In the genomic region with DNA sequence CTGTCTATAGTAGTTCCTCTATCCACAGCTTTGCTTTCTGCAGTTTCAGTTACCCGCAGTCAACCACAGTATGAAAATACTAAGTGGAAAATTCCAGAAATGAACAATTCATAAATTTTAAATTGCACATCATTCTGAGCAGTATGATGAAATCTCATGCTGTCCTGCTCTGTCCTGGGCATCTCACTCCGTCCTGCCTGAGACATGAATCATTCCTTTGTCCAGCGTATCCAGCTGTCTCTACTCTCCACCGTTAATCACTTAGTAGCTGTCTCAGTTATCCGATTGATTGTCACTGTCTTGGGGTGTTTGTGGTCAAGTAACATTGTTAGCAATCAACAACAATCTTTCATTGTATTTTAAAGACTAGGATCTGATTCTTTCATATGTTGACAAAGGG, we compare ENCODE assay signal across 1 cellular context.
A peak's percentile ranks its signal among the peaks of the same experiment; 100 is the strongest.
TF ChIP-seq lines count a peak whose summit lies in the region.

No MANE protein-coding gene starts in this region.

TF ChIP-seq in HepG2, 621 proteins besides CTCF, POLR2A, EP300 and RAD21 (continued from another document):
- TF ChIP-seq, protein P1, sequence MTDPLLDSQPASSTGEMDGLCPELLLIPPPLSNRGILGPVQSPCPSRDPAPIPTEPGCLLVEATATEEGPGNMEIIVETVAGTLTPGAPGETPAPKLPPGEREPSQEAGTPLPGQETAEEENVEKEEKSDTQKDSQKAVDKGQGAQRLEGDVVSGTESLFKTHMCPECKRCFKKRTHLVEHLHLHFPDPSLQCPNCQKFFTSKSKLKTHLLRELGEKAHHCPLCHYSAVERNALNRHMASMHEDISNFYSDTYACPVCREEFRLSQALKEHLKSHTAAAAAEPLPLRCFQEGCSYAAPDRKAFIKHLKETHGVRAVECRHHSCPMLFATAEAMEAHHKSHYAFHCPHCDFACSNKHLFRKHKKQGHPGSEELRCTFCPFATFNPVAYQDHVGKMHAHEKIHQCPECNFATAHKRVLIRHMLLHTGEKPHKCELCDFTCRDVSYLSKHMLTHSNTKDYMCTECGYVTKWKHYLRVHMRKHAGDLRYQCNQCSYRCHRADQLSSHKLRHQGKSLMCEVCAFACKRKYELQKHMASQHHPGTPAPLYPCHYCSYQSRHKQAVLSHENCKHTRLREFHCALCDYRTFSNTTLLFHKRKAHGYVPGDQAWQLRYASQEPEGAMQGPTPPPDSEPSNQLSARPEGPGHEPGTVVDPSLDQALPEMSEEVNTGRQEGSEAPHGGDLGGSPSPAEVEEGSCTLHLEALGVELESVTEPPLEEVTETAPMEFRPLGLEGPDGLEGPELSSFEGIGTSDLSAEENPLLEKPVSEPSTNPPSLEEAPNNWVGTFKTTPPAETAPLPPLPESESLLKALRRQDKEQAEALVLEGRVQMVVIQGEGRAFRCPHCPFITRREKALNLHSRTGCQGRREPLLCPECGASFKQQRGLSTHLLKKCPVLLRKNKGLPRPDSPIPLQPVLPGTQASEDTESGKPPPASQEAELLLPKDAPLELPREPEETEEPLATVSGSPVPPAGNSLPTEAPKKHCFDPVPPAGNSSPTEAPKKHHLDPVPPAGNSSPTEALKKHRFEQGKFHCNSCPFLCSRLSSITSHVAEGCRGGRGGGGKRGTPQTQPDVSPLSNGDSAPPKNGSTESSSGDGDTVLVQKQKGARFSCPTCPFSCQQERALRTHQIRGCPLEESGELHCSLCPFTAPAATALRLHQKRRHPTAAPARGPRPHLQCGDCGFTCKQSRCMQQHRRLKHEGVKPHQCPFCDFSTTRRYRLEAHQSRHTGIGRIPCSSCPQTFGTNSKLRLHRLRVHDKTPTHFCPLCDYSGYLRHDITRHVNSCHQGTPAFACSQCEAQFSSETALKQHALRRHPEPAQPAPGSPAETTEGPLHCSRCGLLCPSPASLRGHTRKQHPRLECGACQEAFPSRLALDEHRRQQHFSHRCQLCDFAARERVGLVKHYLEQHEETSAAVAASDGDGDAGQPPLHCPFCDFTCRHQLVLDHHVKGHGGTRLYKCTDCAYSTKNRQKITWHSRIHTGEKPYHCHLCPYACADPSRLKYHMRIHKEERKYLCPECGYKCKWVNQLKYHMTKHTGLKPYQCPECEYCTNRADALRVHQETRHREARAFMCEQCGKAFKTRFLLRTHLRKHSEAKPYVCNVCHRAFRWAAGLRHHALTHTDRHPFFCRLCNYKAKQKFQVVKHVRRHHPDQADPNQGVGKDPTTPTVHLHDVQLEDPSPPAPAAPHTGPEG (CRISPR knock-in tag; IDR thresholded peaks at IDR 0.05), result no peak
- TF ChIP-seq SCMH1 (CRISPR knock-in tag; IDR thresholded peaks at IDR 0.05; ENCODE audit: borderline replicate concordance), result no peak
- no peak for TF ChIP-seq ZNF776 (CRISPR knock-in tag; IDR thresholded peaks at IDR 0.05)
- TF ChIP-seq MAFK (conservative IDR thresholded peaks at IDR 0.05 in 1 of 2, IDR thresholded peaks at IDR 0.05 in 1 of 2; ENCODE audit: low read length in 2 of 2), result no peak
- TF ChIP-seq TSC22D2 (CRISPR knock-in tag; IDR thresholded peaks at IDR 0.05; ENCODE audit: borderline replicate concordance), result no peak
- no peak for TF ChIP-seq ISX (CRISPR knock-in tag; conservative IDR thresholded peaks at IDR 0.05)
- TF ChIP-seq CEBPB (IDR thresholded peaks at IDR 0.05; ENCODE audit: borderline replicate concordance, low read depth, low read length), result 0 out of 2 replicates have a peak, but pooled peaks have one; percentile 27
- 0 out of 2 replicates have a peak, but pooled peaks have one; percentile 25 for TF ChIP-seq FOSL2 (CRISPR knock-in tag; IDR thresholded peaks at IDR 0.05)
